Comparison of ENCODE assay signal across 8 cellular contexts in genomic region chr1:157073944-157074685, GRCh38. TPM values are rescaled to one million over a fixed set of nuclear protein-coding genes. Genes with fewer than 3 reads are reported as not detected.
A peak's percentile ranks its signal among the peaks of the same experiment; 100 is the strongest.
DNase-seq lines count a peak whose midpoint lies in the region; ATAC-seq, FAIRE-seq and TF ChIP-seq lines count a peak whose summit lies in the region.

No MANE protein-coding gene starts in this region.

- H3K4me3 ChIP-seq in psoas muscle: peak overlapping the region; percentile 49

- H3K36me3 ChIP-seq in psoas muscle (ENCODE audit: insufficient read depth in 1 of 2, low read depth in 1 of 2): no peaks in the 10 kb centered on the region

- intact Hi-C loops in Right ventricle myocardium superior (cut with DNase I): loop anchor here (10.0 kb wide), 1 partner anchor 89 kb away; no protein-coding TSS in a partner anchor
- intact Hi-C loops in psoas muscle (cut with DNase I): loop anchor here in 1 of 2 donors (2.0 to 10.0 kb wide), 2 partner anchors 113 to 159 kb away; no protein-coding TSS in a partner anchor

- no peak overlapping the region for H3K27ac ChIP-seq in psoas muscle

- peak; percentile 70 for ATAC-seq in Right ventricle myocardium superior (ENCODE audit: poor library complexity)
- peak; percentile 66 to 88 (median 81) for ATAC-seq in psoas muscle

- DNase-seq in AG08396 (ENCODE audit: low spot score): peak; percentile 63
- no peak for DNase-seq in GM19239 (ENCODE audit: insufficient read length, low spot score)
- DNase-seq in NCI-H82 treated with DMSO at 0.1 percent for 48 hours (lab: John Stamatoyannopoulos, UW; ENCODE audit: unreplicated experiment): peak; percentile 63
- peak; percentile 26 for DNase-seq in activated naive CD4-positive, alpha-beta T cell treated with anti-CD3 and anti-CD28 coated beads, Interleukin-2, amount 50 U/mL, for 16 hours
- peak; percentile 86 for DNase-seq in Right ventricle myocardium superior
- DNase-seq in psoas muscle: peak; percentile 79 to 85
- DNase-seq in NCI-H1417 treated with DMSO at 0.1 percent for 48 hours (lab: John Stamatoyannopoulos, UW): no peak
- no peak for DNase-seq in central memory CD4-positive, alpha-beta T cell

- peaks cover 0 to 8% (median 0%) of the 10 kb centered on the region in 3 donors for H3K27me3 ChIP-seq in psoas muscle (ENCODE audit: insufficient read depth in 3 of 3, low read length in 2 of 3)

- no peaks in the 10 kb centered on the region for H3K9me3 ChIP-seq in psoas muscle

- WGBS in psoas muscle, 3 donors: 9 to 16% (median 10%) methylated on average over 31 to 35 of the region's 35 CpGs

- peak; percentile 70 for FAIRE-seq in GM19239 (lab: Jason Lieb, UNC)

- TF ChIP-seq CTCF in psoas muscle (IDR thresholded peaks at IDR 0.05): peak; percentile 72

- peaks cover 6% of the 10 kb centered on the region for H3K4me1 ChIP-seq in psoas muscle

RNA-seq across cellular contexts. Expression of gene ETV3L, which starts 25.5 kb away (rescaled TPM):
- total RNA-seq in Right ventricle myocardium superior (not detected), psoas muscle (not detected)
- polyA plus RNA-seq in psoas muscle: not detected

RNA-seq across cellular contexts. Expression of gene ARHGEF11, which starts 28.6 kb away (rescaled TPM):
- total RNA-seq in Right ventricle myocardium superior (29.9 TPM), psoas muscle (10 to 100 TPM; 19.9 to 22.8 (median 20.9) TPM)
- polyA plus RNA-seq in psoas muscle: 10 to 100 TPM in 1 of 3 donors, 1 to 10 TPM in 2; 7.0 to 18.8 (median 8.6) TPM

Comparison
In these comparisons a context has a peak if more than half of its experiments do, and no peak if none do; other contexts are left out.
1. DNase-seq: peak in AG08396 (single experiment), NCI-H82 treated with DMSO at 0.1 percent for 48 hours (single experiment), activated naive CD4-positive, alpha-beta T cell treated with anti-CD3 and anti-CD28 coated beads, Interleukin-2, amount 50 U/mL, for 16 hours (single experiment), Right ventricle myocardium superior (single experiment) and psoas muscle (2 of 2); none in GM19239 (single experiment), NCI-H1417 treated with DMSO at 0.1 percent for 48 hours (single experiment) and central memory CD4-positive, alpha-beta T cell (single experiment).